ENCODE assay signal across 10 cellular contexts in genomic region chrX:69028006-69028760, GRCh38.
A peak's percentile ranks its signal among the peaks of the same experiment; 100 is the strongest.
DNase-seq lines count a peak whose midpoint lies in the region; ATAC-seq and TF ChIP-seq lines count a peak whose summit lies in the region.
"Had no signal": no experiment of that assay in that cellular context is flagged by ENCODE, and none has a peak within 500 bp of the region (broad histone marks: within the 10 kb centered on the region; RNA-seq: fewer than 3 reads in every experiment).

No MANE protein-coding gene starts in this region.

- no peaks in the 10 kb centered on the region for H3K4me1 Mint-ChIP-seq in CD8-positive, alpha-beta memory T cell

- H3K27ac ChIP-seq in foreskin keratinocyte (peak overlapping the region; percentile 100), left lung (no peak overlapping the region)
- no peak overlapping the region for H3K27ac ChIP-seq in CD8-positive, alpha-beta memory T cell (ENCODE audit: low read depth, low read length)

- H3K27me3 ChIP-seq in foreskin keratinocyte (no peaks in the 10 kb centered on the region), left lung (no peaks in the 10 kb centered on the region)
- no peaks in the 10 kb centered on the region for H3K27me3 ChIP-seq in CD8-positive, alpha-beta memory T cell (ENCODE audit: insufficient read depth, low read length, poor library complexity, severe bottlenecking)

- no peak overlapping the region for H3K27ac Mint-ChIP-seq in CD8-positive, alpha-beta memory T cell

- no peaks in the 10 kb centered on the region for H3K36me3 ChIP-seq in CD8-positive, alpha-beta memory T cell (ENCODE audit: insufficient read depth, low read length)
- no peaks in the 10 kb centered on the region for H3K36me3 ChIP-seq in left lung

- no peak overlapping the region for H3K4me3 Mint-ChIP-seq in CD8-positive, alpha-beta memory T cell

- H3K36me3 Mint-ChIP-seq in CD8-positive, alpha-beta memory T cell, result no peaks in the 10 kb centered on the region

- H3K4me3 ChIP-seq in CD8-positive, alpha-beta memory T cell (ENCODE audit: low read length), result no peak overlapping the region
- H3K4me3 ChIP-seq in left lung, result no peak overlapping the region

- POLR2A ChIA-PET in CD8-positive, alpha-beta memory T cell (lab: Charles Lee), result no interaction called here

- TF ChIP-seq CTCF in foreskin keratinocyte (conservative IDR thresholded peaks at IDR 0.05), result no peak
- no peak for TF ChIP-seq CTCF in left lung (IDR thresholded peaks at IDR 0.05)

- ATAC-seq in GM18498 (IDR thresholded peaks at IDR 0.05; ENCODE audit: unreplicated experiment), result peak; percentile 94
- ATAC-seq in GM21515 (IDR thresholded peaks at IDR 0.05; ENCODE audit: unreplicated experiment), result peak; percentile 97
- ATAC-seq in HG03460 (IDR thresholded peaks at IDR 0.05; ENCODE audit: unreplicated experiment), result peak; percentile 90
- ATAC-seq in foreskin keratinocyte, result no peak
- no peak for ATAC-seq in left lung

- no peaks in the 10 kb centered on the region for H3K9me3 Mint-ChIP-seq in CD8-positive, alpha-beta memory T cell

- no peaks in the 10 kb centered on the region for H3K27me3 Mint-ChIP-seq in CD8-positive, alpha-beta memory T cell

- CTCF ChIA-PET in CD8-positive, alpha-beta memory T cell (lab: Charles Lee), result no interaction called here

- no peaks in the 10 kb centered on the region for H3K9me3 ChIP-seq in CD8-positive, alpha-beta memory T cell (ENCODE audit: low read length)
- H3K9me3 ChIP-seq in left lung, result no peaks in the 10 kb centered on the region

- DNase-seq in foreskin keratinocyte, result peak in 1 of 2 donors; percentile 22
- no peak for DNase-seq in CD8-positive, alpha-beta memory T cell
- no peak for DNase-seq in left lung
- DNase-seq in KG1 (lab: John Stamatoyannopoulos, UW), result no peak
- DNase-seq in midbrain (lab: John Stamatoyannopoulos, UW), result no peak
- DNase-seq: activated naive CD4-positive, alpha-beta T cell; NCI-H2107 had no signal

- intact Hi-C loops in left lung (cut with DNase I), result no loop called here

- H3K4me1 ChIP-seq in foreskin keratinocyte (peaks cover 47% of the 10 kb centered on the region), left lung (peaks cover 0 to 7% of the 10 kb centered on the region in 2 donors)
- no peaks in the 10 kb centered on the region for H3K4me1 ChIP-seq in CD8-positive, alpha-beta memory T cell (ENCODE audit: insufficient read depth, low read length)

Comparison
In these comparisons a context has a peak if more than half of its experiments do, and no peak if none do; other contexts are left out.
1. ATAC-seq: peak in GM18498 (single experiment), GM21515 (single experiment) and HG03460 (single experiment); none in foreskin keratinocyte (single experiment) and left lung (single experiment).